In genomic region chr5:44888435-44888834, GRCh38 we compare ENCODE assay signal across 30 cellular contexts.
"Had no signal": no experiment of that assay in that cellular context is flagged by ENCODE, and none has a peak within 500 bp of the region (broad histone marks: within the 10 kb centered on the region; RNA-seq: fewer than 3 reads in every experiment).

No MANE protein-coding gene starts in this region.

- H3K4me3 ChIP-seq: ascending aorta, cardiac muscle cell had no signal

- H3K27ac ChIP-seq: ascending aorta, cardiac muscle cell, VCaP had no signal

- H3K36me3 ChIP-seq: ascending aorta, cardiac muscle cell had no signal

- DNase-seq: activated B cell treated with CpG ODN at 0.5 μM for 24 hours; activated CD4-positive, alpha-beta memory T cell treated with anti-CD3 and anti-CD28 coated beads for 36 hours; activated CD4-positive, alpha-beta T cell treated with anti-CD3 and anti-CD28 coated beads for 4 hours; activated CD4-positive, alpha-beta T cell treated with anti-CD3 and anti-CD28 coated beads, Interleukin-2, amount 10 ng/mL, durations not matched to agents 24 days and 14 days; activated CD4-positive, alpha-beta T cell treated with anti-CD3 and anti-CD28 coated beads, Interleukin-2, amount 50 U/mL, for 1 hour; activated CD4-positive, alpha-beta T cell treated with anti-CD3 and anti-CD28 coated beads, Interleukin-2, amount 50 U/mL, for 4 hours; activated CD4-positive, CD25-positive, alpha-beta regulatory T cell treated with anti-CD3 and anti-CD28 coated beads, Interleukin-2, amount 50 U/mL, for 72 hours; activated CD8-positive, alpha-beta memory T cell treated with anti-CD3 and anti-CD28 coated beads, Interleukin-2, amount 50 U/mL, for 4 hours; activated CD8-positive, alpha-beta T cell treated with anti-CD3 and anti-CD28 coated beads for 36 hours; activated effector memory CD4-positive, alpha-beta T cell treated with anti-CD3 and anti-CD28 coated beads, Interleukin-2, amount 50 U/mL, for 16 hours; activated gamma-delta T cell treated with Interleukin-2 at 50 U/mL for 16 hours; activated naive CD4-positive, alpha-beta T cell; activated naive CD4-positive, alpha-beta T cell treated with anti-CD3 and anti-CD28 coated beads for 36 hours; activated naive CD4-positive, alpha-beta T cell treated with anti-CD3 and anti-CD28 coated beads, Interleukin-2, amount 50 U/mL, for 16 hours; activated naive CD8-positive, alpha-beta T cell treated with anti-CD3 and anti-CD28 coated beads for 36 hours; activated T-cell treated with anti-CD3 and anti-CD28 coated beads for 4 hours; activated T-cell treated with anti-CD3 and anti-CD28 coated beads, Interleukin-2, amount 50 U/mL, for 1 hour; activated T-cell treated with anti-CD3 and anti-CD28 coated beads, Interleukin-2, amount 50 U/mL, for 4 hours; activated T-cell treated with anti-CD3 and anti-CD28 coated beads, Interleukin-2, amount 50 U/mL, for 72 hours; amygdala; anterior cingulate cortex; caudate nucleus; cerebellar nuclear complex; T-helper 9 cell had no signal

- H3K27me3 ChIP-seq: ascending aorta, cardiac muscle cell had no signal

- FAIRE-seq: bronchial epithelial cell had no signal

- ATAC-seq: activated CD8-positive, alpha-beta T cell treated with anti-CD3 and anti-CD28 coated beads for 36 hours; activated naive CD4-positive, alpha-beta T cell treated with anti-CD3 and anti-CD28 coated beads, Interleukin-2, amount 50 U/mL, for 72 hours; activated T-cell treated with anti-CD3 and anti-CD28 coated beads, Interleukin-2, amount 50 U/mL, for 4 hours; activated T-cell treated with anti-CD3 and anti-CD28 coated beads, Interleukin-2, amount 50 U/mL, for 72 hours; activated T-helper 17 cell treated with anti-CD3 and anti-CD28 coated beads, Interleukin-2, amount 50 U/mL, for 72 hours had no signal

- H3K9me3 ChIP-seq: ascending aorta had no signal

- H3K4me1 ChIP-seq: ascending aorta had no signal
